Comparison of ENCODE assay signal across 8 cellular contexts in genomic region chr3:193842029-193842782, GRCh38.
A peak's percentile ranks its signal among the peaks of the same experiment; 100 is the strongest.
DNase-seq lines count a peak whose midpoint lies in the region; ATAC-seq, FAIRE-seq and TF ChIP-seq lines count a peak whose summit lies in the region.

No MANE protein-coding gene starts in this region.

- H3K4me1 ChIP-seq in OCI-LY7 (ENCODE audit: insufficient read depth, low read length, poor library complexity, severe bottlenecking) (peaks cover 19% of the 10 kb centered on the region), thyroid gland (no peaks in the 10 kb centered on the region)
- H3K4me1 ChIP-seq in naive thymus-derived CD4-positive, alpha-beta T cell (ENCODE audit: control insufficient read depth in 2 of 2, insufficient read depth in 2 of 2, low read length in 2 of 2), result no peaks in the 10 kb centered on the region

- no peak overlapping the region for H3K4me3 Mint-ChIP-seq in naive thymus-derived CD4-positive, alpha-beta T cell

- H3K9me3 ChIP-seq in OCI-LY7 (ENCODE audit: low read length) (no peaks in the 10 kb centered on the region), thyroid gland (no peaks in the 10 kb centered on the region)
- no peaks in the 10 kb centered on the region for H3K9me3 ChIP-seq in naive thymus-derived CD4-positive, alpha-beta T cell (ENCODE audit: control insufficient read depth in 2 of 3, low read length in 3 of 3)

- TF ChIP-seq POLR2A in thyroid gland (IDR thresholded peaks at IDR 0.05) (no peak), H54 (IDR thresholded peaks at IDR 0.05; ENCODE audit: low read depth, low read length) (no peak)

- peak overlapping the region; percentile 67 for H3K4me2 ChIP-seq in OCI-LY7 (ENCODE audit: low read length)

- no peaks in the 10 kb centered on the region for H3K9me2 ChIP-seq in OCI-LY7 (ENCODE audit: insufficient read depth, low read length)

- no TSS peak for BruUV-seq in OCI-LY7 (replicated peaks; lab: Mats Ljungman, UMichigan)

- H4K20me1 ChIP-seq in OCI-LY7 (ENCODE audit: insufficient read depth, low read length), result no peaks in the 10 kb centered on the region

- WGBS in thyroid gland, 2 donors, result 71 to 86% methylated on average over 16 of the region's 16 CpGs

- H3K27ac Mint-ChIP-seq in naive thymus-derived CD4-positive, alpha-beta T cell, result no peak overlapping the region

- POLR2A ChIA-PET in OCI-LY7 (lab: Charles Lee), result interaction anchor here (0.6 to 2.4 kb wide), 9 partner anchors 9 to 265 kb away, joined by 3 to 5 read pairs (median 3); no protein-coding TSS in a partner anchor
- POLR2A ChIA-PET in naive thymus-derived CD4-positive, alpha-beta T cell (lab: Charles Lee), result no interaction called here

- ATAC-seq in GM18519 (IDR thresholded peaks at IDR 0.05; ENCODE audit: low FRiP score, unreplicated experiment) (peak; percentile 81), HG02870 (IDR thresholded peaks at IDR 0.05; ENCODE audit: unreplicated experiment) (peak; percentile 78)
- ATAC-seq in naive thymus-derived CD4-positive, alpha-beta T cell, result peak; percentile 72

- H3K36me3 Mint-ChIP-seq in naive thymus-derived CD4-positive, alpha-beta T cell, result peaks cover 0 to 6% (median 0%) of the 10 kb centered on the region in 5 donors

- H3K36me3 ChIP-seq in OCI-LY7 (ENCODE audit: insufficient read depth, low read length) (no peaks in the 10 kb centered on the region), thyroid gland (no peaks in the 10 kb centered on the region)
- no peaks in the 10 kb centered on the region for H3K36me3 ChIP-seq in naive thymus-derived CD4-positive, alpha-beta T cell (ENCODE audit: control insufficient read depth in 2 of 3, insufficient read depth in 3 of 3, low read length in 3 of 3)

- H3K27ac ChIP-seq in OCI-LY7 (ENCODE audit: low read depth, low read length, poor library complexity, severe bottlenecking), result no peak overlapping the region
- H3K27ac ChIP-seq in naive thymus-derived CD4-positive, alpha-beta T cell (ENCODE audit: low read depth, low read length), result no peak overlapping the region
- H3K27ac ChIP-seq in thyroid gland, result no peak overlapping the region

- TF ChIP-seq CTCF in OCI-LY7 (conservative IDR thresholded peaks at IDR 0.05; ENCODE audit: low read length), result no peak
- no peak for TF ChIP-seq CTCF in thyroid gland (IDR thresholded peaks at IDR 0.05)

- CTCF ChIA-PET in OCI-LY7 (lab: Charles Lee; ENCODE audit: unreplicated experiment), result no interaction called here
- CTCF ChIA-PET in naive thymus-derived CD4-positive, alpha-beta T cell (lab: Charles Lee), result no interaction called here

- peaks cover 20 to 69% (median 30%) of the 10 kb centered on the region in 5 donors for H3K27me3 Mint-ChIP-seq in naive thymus-derived CD4-positive, alpha-beta T cell

- FAIRE-seq in H54 (lab: Jason Lieb, UNC), result no peak

- peak overlapping the region; percentile 80 for H2AFZ ChIP-seq in OCI-LY7 (ENCODE audit: low read length)

- H3K4me3 ChIP-seq in OCI-LY7 (ENCODE audit: low read depth, low read length, poor library complexity, severe bottlenecking) (peak overlapping the region; percentile 40), thyroid gland (replicated peaks in 1 of 3) (no peak overlapping the region)
- no peak overlapping the region for H3K4me3 ChIP-seq in naive thymus-derived CD4-positive, alpha-beta T cell (ENCODE audit: low read length)

- peaks cover 0 to 2% (median 0%) of the 10 kb centered on the region in 11 donors for H3K9me3 Mint-ChIP-seq in naive thymus-derived CD4-positive, alpha-beta T cell

- intact Hi-C loops in OCI-LY7 (cut with micrococcal nuclease; ENCODE audit: unreplicated experiment) (no loop called here), thyroid gland (cut with DNase I) (no loop called here)
- intact Hi-C loops in naive thymus-derived CD4-positive, alpha-beta T cell (cut with micrococcal nuclease), result no loop called here

- DNase-seq in OCI-LY7 (ENCODE audit: low spot score) (peak; percentile 82), NCI-H446 treated with DMSO at 0.1 percent for 48 hours (lab: John Stamatoyannopoulos, UW) (no peak), DMS79 (lab: John Stamatoyannopoulos, UW) (no peak), thyroid gland (no peak), H54 (ENCODE audit: insufficient read length, low spot score) (no peak)
- no peak for DNase-seq in naive thymus-derived CD4-positive, alpha-beta T cell

- no peaks in the 10 kb centered on the region for H3K79me2 ChIP-seq in OCI-LY7 (ENCODE audit: insufficient read depth, low read depth, low read length)

- H3K4me1 Mint-ChIP-seq in naive thymus-derived CD4-positive, alpha-beta T cell, result peaks cover 0 to 7% (median 0%) of the 10 kb centered on the region in 7 donors

- H3K27me3 ChIP-seq in naive thymus-derived CD4-positive, alpha-beta T cell (ENCODE audit: control insufficient read depth in 2 of 2, insufficient read depth in 2 of 2, low read length in 2 of 2), result no peaks in the 10 kb centered on the region
- H3K27me3 ChIP-seq in thyroid gland, result no peaks in the 10 kb centered on the region
